Comparison of ENCODE assay signal across 8 cellular contexts in genomic region chr7:1536768-1537630, GRCh38. TPM values are rescaled to one million over a fixed set of nuclear protein-coding genes. Genes with fewer than 3 reads are reported as not detected.
DNase-seq lines count a peak whose midpoint lies in the region; ATAC-seq and TF ChIP-seq lines count a peak whose summit lies in the region.

No MANE protein-coding gene starts in this region.

- H3K4me3 ChIP-seq in Peyer's patch (peak overlapping the region; percentile 16 to 57 (median 40)), esophagus squamous epithelium (peak overlapping the region; percentile 25 to 77 (median 53)), mucosa of rectum (ENCODE audit: low read length in 2 of 2) (peak overlapping the region; percentile 50 to 56)

- no peak for ATAC-seq in GM18511 (IDR thresholded peaks at IDR 0.05; ENCODE audit: unreplicated experiment)
- ATAC-seq in GM21390 (IDR thresholded peaks at IDR 0.05; ENCODE audit: unreplicated experiment), result no peak

- peak overlapping the region; percentile 72 to 98 (median 90) for H3K27ac ChIP-seq in Peyer's patch
- H3K27ac ChIP-seq in esophagus squamous epithelium, result peak overlapping the region; percentile 86 to 99 (median 96)
- H3K27ac ChIP-seq in mucosa of rectum (ENCODE audit: low read depth in 2 of 2, low read length in 2 of 2), result peak overlapping the region; percentile 88

- 31 to 33% methylated on average over 2 to 10 of the region's 57 CpGs for WGBS in esophagus squamous epithelium, 2 donors

- intact Hi-C loops in esophagus squamous epithelium (cut with DNase I), result no loop called here

- H3K36me3 ChIP-seq in Peyer's patch (peaks cover 0 to 46% (median 0%) of the 10 kb centered on the region in 3 donors), esophagus squamous epithelium (peaks cover 27 to 52% (median 28%) of the 10 kb centered on the region in 3 donors), mucosa of rectum (ENCODE audit: control insufficient read depth in 2 of 2, insufficient read depth in 2 of 2, low read length in 2 of 2) (peaks cover 30 to 32% of the 10 kb centered on the region in 2 donors)

- TF ChIP-seq CTCF in Peyer's patch (IDR thresholded peaks at IDR 0.05), result no peak
- no peak for TF ChIP-seq CTCF in esophagus squamous epithelium (IDR thresholded peaks at IDR 0.05)

- H3K27me3 ChIP-seq in Peyer's patch (no peaks in the 10 kb centered on the region), esophagus squamous epithelium (no peaks in the 10 kb centered on the region), mucosa of rectum (ENCODE audit: control insufficient read depth in 2 of 2, insufficient read depth in 2 of 2, low read length in 2 of 2) (no peaks in the 10 kb centered on the region)

- DNase-seq in COLO668 (lab: John Stamatoyannopoulos, UW; ENCODE audit: unreplicated experiment) (peak; percentile 47), Peyer's patch (peak; percentile 50 to 94 (median 89)), esophagus squamous epithelium (lab: John Stamatoyannopoulos, UW) (no peak), NCI-H2196 treated with DMSO at 0.1 percent for 48 hours (lab: John Stamatoyannopoulos, UW; ENCODE audit: unreplicated experiment) (no peak), NCI-H2107 (lab: John Stamatoyannopoulos, UW) (no peak)

- H3K4me1 ChIP-seq in Peyer's patch (peaks cover 0 to 56% (median 16%) of the 10 kb centered on the region in 4 donors), esophagus squamous epithelium (peaks cover 49 to 69% (median 50%) of the 10 kb centered on the region in 3 donors), mucosa of rectum (ENCODE audit: control insufficient read depth in 2 of 2, insufficient read depth in 2 of 2, low read length in 2 of 2) (peaks cover 37 to 42% of the 10 kb centered on the region in 2 donors)

- peak overlapping the region; percentile 47 to 61 for H3K9ac ChIP-seq in mucosa of rectum (ENCODE audit: low read depth in 1 of 2, low read length in 2 of 2)

- TF ChIP-seq POLR2A in Peyer's patch (IDR thresholded peaks at IDR 0.05) (no peak), esophagus squamous epithelium (IDR thresholded peaks at IDR 0.05) (peak in 2 of 4 donors; percentile 22 to 67)

- H3K9me3 ChIP-seq in Peyer's patch (no peaks in the 10 kb centered on the region), esophagus squamous epithelium (no peaks in the 10 kb centered on the region), mucosa of rectum (ENCODE audit: control insufficient read depth in 2 of 2, low read length in 2 of 2) (no peaks in the 10 kb centered on the region)

RNA-seq across cellular contexts. Expression of gene MAFK, which starts 6.5 kb away (rescaled TPM):
- total RNA-seq in Peyer's patch (10 to 100 TPM; 32.9 to 80.2 (median 55.0) TPM), esophagus squamous epithelium (10 to 100 TPM; 11.3 to 26.9 (median 18.9) TPM)

RNA-seq across cellular contexts. Expression of gene TMEM184A, which starts 19.0 kb away (rescaled TPM):
- 100 to 1,000 TPM in 3 of 4 donors, 10 to 100 TPM in 1; 41.3 to 161 (median 151) TPM for total RNA-seq in Peyer's patch
- 100 to 1,000 TPM in 2 of 4 donors, 10 to 100 TPM in 2; 56.7 to 204 (median 98.9) TPM for total RNA-seq in esophagus squamous epithelium

RNA-seq across cellular contexts. Expression of gene INTS1, which starts 32.8 kb away (rescaled TPM):
- total RNA-seq in Peyer's patch, result 100 to 1,000 TPM in 2 of 4 donors, 10 to 100 TPM in 2; 84.4 to 192 (median 108) TPM
- 10 to 100 TPM; 27.8 to 45.3 (median 36.6) TPM for total RNA-seq in esophagus squamous epithelium

RNA-seq across cellular contexts. Expression of gene PSMG3, which starts 32.8 kb away (rescaled TPM):
- 10 to 100 TPM; 33.0 to 67.5 (median 47.7) TPM for total RNA-seq in Peyer's patch
- total RNA-seq in esophagus squamous epithelium, result 10 to 100 TPM; 44.5 to 63.6 (median 47.4) TPM

Comparison
In these comparisons a context has a peak if more than half of its experiments do, and no peak if none do; other contexts are left out.
1. DNase-seq: peak in COLO668 (single experiment) and Peyer's patch (3 of 3); none in esophagus squamous epithelium (single experiment), NCI-H2196 treated with DMSO at 0.1 percent for 48 hours (single experiment) and NCI-H2107 (single experiment).
2. Peak in every context shown above with its lines, with median percentiles within 50 percentile points of each other: H3K27ac ChIP-seq and H3K4me3 ChIP-seq.